ENCODE assay signal across 8 cellular contexts in the genomic region with DNA sequence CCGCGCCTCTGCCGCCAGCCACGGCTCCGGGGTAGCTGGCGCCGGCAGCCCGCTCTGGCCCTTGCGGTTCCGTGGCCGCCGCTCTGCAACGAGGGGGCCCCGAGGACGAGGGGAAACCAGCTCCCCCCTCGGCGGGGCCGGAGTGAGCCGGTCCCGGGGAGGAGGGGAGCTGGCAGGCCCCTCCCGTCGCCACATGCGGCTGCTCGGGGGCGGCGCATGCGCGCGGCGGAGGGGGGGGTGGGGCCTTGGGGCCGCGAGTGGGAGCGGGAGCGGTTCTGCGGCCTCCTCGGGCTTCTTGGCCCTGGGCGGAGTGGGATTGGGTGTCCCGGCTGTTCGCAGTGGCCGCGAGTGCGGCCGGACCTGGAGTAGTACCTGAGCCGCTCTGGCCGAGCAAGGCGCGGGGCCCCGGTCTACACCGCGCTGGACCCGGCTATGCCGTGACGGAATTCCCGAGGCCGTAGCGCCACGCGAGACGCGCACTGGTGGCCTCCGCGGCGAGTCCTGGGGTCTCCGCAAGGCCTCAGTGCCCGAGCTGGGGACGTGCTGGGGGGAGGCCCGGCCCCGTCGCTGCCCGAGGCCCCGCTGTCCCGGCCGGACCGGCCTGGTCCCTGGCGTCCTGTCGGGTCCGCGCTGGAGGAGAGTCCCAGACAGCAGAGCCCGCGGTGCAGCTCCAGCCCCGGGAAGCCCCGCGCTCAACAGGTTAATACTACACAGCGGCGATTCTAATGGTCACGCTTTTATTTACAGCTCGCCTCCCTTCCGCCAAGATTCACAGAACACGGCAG. TPM values are rescaled to one million over a fixed set of nuclear protein-coding genes. Genes with fewer than 3 reads are reported as not detected.
DNase-seq lines count a peak whose midpoint lies in the region; ATAC-seq and TF ChIP-seq lines count a peak whose summit lies in the region.

No MANE protein-coding gene starts in this region.

- POLR2A ChIA-PET in activated CD8-positive, alpha-beta T cell treated with anti-CD3 and anti-CD28 coated beads for 36 hours (lab: Charles Lee): interaction anchor here (0.6 to 1.3 kb wide), 6 partner anchors 10 to 362 kb away, joined by 3 to 4 read pairs (median 3); no protein-coding TSS in a partner anchor

- peak; percentile 67 for ATAC-seq in HG03159 (IDR thresholded peaks at IDR 0.05; ENCODE audit: unreplicated experiment)
- peak; percentile 90 for ATAC-seq in activated CD8-positive, alpha-beta T cell treated with anti-CD3 and anti-CD28 coated beads for 36 hours

- H3K4me3 Mint-ChIP-seq in activated CD8-positive, alpha-beta T cell treated with anti-CD3 and anti-CD28 coated beads for 36 hours: peak overlapping the region; percentile 90

- H3K4me1 ChIP-seq in BE2C: 0 out of 2 replicates have a peak, but pooled peaks cover 3% of the 10 kb centered on the region

- H3K9me3 Mint-ChIP-seq in activated CD8-positive, alpha-beta T cell treated with anti-CD3 and anti-CD28 coated beads for 36 hours: no peaks in the 10 kb centered on the region

- H3K27ac Mint-ChIP-seq in activated CD8-positive, alpha-beta T cell treated with anti-CD3 and anti-CD28 coated beads for 36 hours: peak overlapping the region; percentile 91

- no peaks in the 10 kb centered on the region for H3K27me3 ChIP-seq in BE2C

- CTCF ChIA-PET in activated CD8-positive, alpha-beta T cell treated with anti-CD3 and anti-CD28 coated beads for 36 hours (lab: Charles Lee): interaction anchor here (1.1 kb wide), 1 partner anchor 295 kb away, joined by 3 read pairs; no protein-coding TSS in a partner anchor

- TF ChIP-seq POLR2A in GM18951 (IDR thresholded peaks at IDR 0.05; ENCODE audit: extremely low read depth, insufficient read depth, insufficient read length): peak; percentile 81

- intact Hi-C loops in activated CD8-positive, alpha-beta T cell treated with anti-CD3 and anti-CD28 coated beads for 36 hours (cut with micrococcal nuclease): no loop called here

- H3K4me3 ChIP-seq in BE2C (ENCODE audit: low read depth, low read length): peak overlapping the region; percentile 93

- peaks cover 10% of the 10 kb centered on the region for H3K4me1 Mint-ChIP-seq in activated CD8-positive, alpha-beta T cell treated with anti-CD3 and anti-CD28 coated beads for 36 hours (ENCODE audit: low read depth)

- H3K9me3 ChIP-seq in BE2C: no peaks in the 10 kb centered on the region

- in situ Hi-C loops in GM18951 (cut with MboI; ENCODE audit: low sequenced_read_pairs, unreplicated experiment): no loop called here

- DNase-seq in BE2C: peak; percentile 87
- peak; percentile 50 to 91 for DNase-seq in NCI-H526 (lab: John Stamatoyannopoulos, UW)
- peak; percentile 80 for DNase-seq in activated CD8-positive, alpha-beta T cell treated with anti-CD3 and anti-CD28 coated beads for 36 hours
- peak; percentile 91 for DNase-seq in ecto neural progenitor cell (ENCODE audit: low spot score)
- peak; percentile 86 to 91 for DNase-seq in lung microvascular endothelial cell (ENCODE audit: low read depth in 2 of 2)
- peak; percentile 69 to 83 (median 75) for DNase-seq in stimulated activated CD4-positive, alpha-beta T cell treated with anti-CD3 and anti-CD28 coated beads, TNF-alpha, amount 100 ng/mL, for 24 hours (ENCODE audit: low read depth in 3 of 3)

- H3K36me3 ChIP-seq in BE2C: peaks cover 2% of the 10 kb centered on the region

- TF ChIP-seq CTCF in BE2C (IDR thresholded peaks at IDR 0.05; ENCODE audit: low read depth, low read length): no peak
- no peak for TF ChIP-seq CTCF in activated CD8-positive, alpha-beta T cell treated with anti-CD3 and anti-CD28 coated beads for 36 hours (IDR thresholded peaks at IDR 0.05)

- H3K27me3 Mint-ChIP-seq in activated CD8-positive, alpha-beta T cell treated with anti-CD3 and anti-CD28 coated beads for 36 hours: no peaks in the 10 kb centered on the region

- peaks cover 26% of the 10 kb centered on the region for H3K36me3 Mint-ChIP-seq in activated CD8-positive, alpha-beta T cell treated with anti-CD3 and anti-CD28 coated beads for 36 hours (ENCODE audit: low read depth)

RNA-seq across cellular contexts. Expression of gene PAXIP1, which starts 0.5 kb away (rescaled TPM):
- 12.1 TPM for polyA plus RNA-seq in BE2C (2012; ENCODE audit: insufficient read depth, insufficient read length, low read depth)
- 10 to 100 TPM; 20.5 to 23.9 TPM for total RNA-seq in activated CD8-positive, alpha-beta T cell treated with anti-CD3 and anti-CD28 coated beads for 36 hours
- 3.5 and 5.0 TPM in 2 replicates for total RNA-seq in lung microvascular endothelial cell

Comparison
In these comparisons a context has a peak if more than half of its experiments do, and no peak if none do; other contexts are left out.
1. Peak in every context shown above with its lines: DNase-seq, ATAC-seq and H3K4me3 ChIP-seq.